ENCODE assay signal across 8 cellular contexts in genomic region chr1:154970631-154971340, GRCh38. TPM values are rescaled to one million over a fixed set of nuclear protein-coding genes. Genes with fewer than 3 reads are reported as not detected.
A peak's percentile ranks its signal among the peaks of the same experiment; 100 is the strongest.
DNase-seq lines count a peak whose midpoint lies in the region; ATAC-seq and TF ChIP-seq lines count a peak whose summit lies in the region.

Gene SHC1, minus strand, starts transcription at chr1:154970747. Its CDS starts 221 bp downstream, at chr1:154970526.

- intact Hi-C loops in Calu3 (cut with micrococcal nuclease; ENCODE audit: unreplicated experiment) (loop anchor here (5.0 kb wide), 1 partner anchor 92 kb away; the partner anchor contains the start of gene EFNA4), sciatic nerve (cut with DNase I) (no loop called here)

- TF ChIP-seq CTCF in Calu3 (IDR thresholded peaks at IDR 0.05; ENCODE audit: unreplicated experiment) (no peak), cardiac fibroblast (IDR thresholded peaks at IDR 0.05; ENCODE audit: low read depth, low read length) (no peak)

- ATAC-seq in HG03342 (IDR thresholded peaks at IDR 0.05; ENCODE audit: unreplicated experiment) (peak; percentile 27), SK-N-SH treated with all-trans-retinoic acid at 6 μM for 48 hours (peak; percentile 73), sciatic nerve (peak; percentile 74), HG02884 (IDR thresholded peaks at IDR 0.05; ENCODE audit: unreplicated experiment) (no peak)

- H3K4me3 ChIP-seq in cardiac fibroblast (replicated peaks in 1 of 2; ENCODE audit: low read depth in 2 of 2, low read length in 2 of 2) = peak within 1 kb of the TSS; percentile 76 to 85

- DNase-seq in Calu3 = peak; percentile 47
- DNase-seq in cardiac fibroblast (ENCODE audit: low read depth in 2 of 2) = peak; percentile 95 to 97
- DNase-seq in iPS-NIHi11 (ENCODE audit: low spot score) = peak; percentile 90
- peak; percentile 97 for DNase-seq in sciatic nerve (ENCODE audit: low spot score)
- DNase-seq in NCI-H1092 treated with DMSO at 0.1 percent for 48 hours (lab: John Stamatoyannopoulos, UW) = no peak

- H3K9me3 Mint-ChIP-seq in Calu3 (ENCODE audit: low read depth, unreplicated experiment) = no peaks in the 10 kb centered on the region

- H3K4me3 Mint-ChIP-seq in Calu3 (ENCODE audit: low read depth, unreplicated experiment) = peak within 1 kb of the TSS; percentile 53

- H3K27me3 Mint-ChIP-seq in Calu3 (ENCODE audit: unreplicated experiment) = no peaks in the 10 kb centered on the region

- H3K4me1 Mint-ChIP-seq in Calu3 (ENCODE audit: low read depth, unreplicated experiment) = peaks cover 36% of the 10 kb centered on the region

- H3K36me3 Mint-ChIP-seq in Calu3 (ENCODE audit: insufficient read depth, unreplicated experiment) = peaks cover 28% of the 10 kb centered on the region

- CTCF ChIA-PET in Calu3 (lab: Charles Lee) = interaction anchor here (0.8 to 1.1 kb wide), 2 partner anchors 9 to 48 kb away, joined by 3 to 4 read pairs; partner anchors contain the start of gene PYGO2

- peak within 1 kb of the TSS; percentile 69 for H3K27ac Mint-ChIP-seq in Calu3 (ENCODE audit: unreplicated experiment)

- BruUV-seq in Calu3 (replicated peaks; lab: Mats Ljungman, UMichigan) = no TSS peak

TF ChIP-seq in SK-N-SH treated with all-trans-retinoic acid at 6 μM for 48 hours, 23 proteins besides CTCF, POLR2A, EP300 and RAD21:
- TF ChIP-seq PATZ1 (CRISPR knock-in tag; IDR thresholded peaks at IDR 0.05; ENCODE audit: borderline replicate concordance) (peak; percentile 80), GLIS3 (CRISPR knock-in tag; IDR thresholded peaks at IDR 0.05) (no peak)

RNA-seq across cellular contexts. Expression of gene SHC1, which starts in this region (rescaled TPM):
- total RNA-seq in Calu3 (2022) = 73.5 and 77.5 TPM in 2 replicates
- total RNA-seq in sciatic nerve = 92.5 TPM
